10 cellular contexts compared by ENCODE assay signal in the genomic region with DNA sequence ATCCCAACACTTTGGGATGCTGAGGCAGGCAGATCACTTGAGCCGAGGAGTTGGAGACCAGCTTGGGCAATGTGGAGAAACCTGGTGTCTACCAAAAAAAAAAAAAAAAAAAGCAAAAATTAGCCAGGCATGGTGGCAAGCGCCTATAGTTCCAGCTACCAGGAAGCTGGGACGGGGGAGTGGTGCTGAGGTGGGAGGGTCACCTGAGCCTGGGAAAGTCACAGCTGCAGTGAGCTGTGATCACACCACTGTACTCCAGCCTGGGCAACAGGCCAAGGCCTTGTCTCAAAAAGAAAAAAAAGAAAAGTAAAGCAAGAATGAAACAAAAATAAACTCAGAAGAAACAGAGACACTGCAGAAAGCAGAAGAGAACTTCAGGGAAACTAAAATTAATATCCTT.
DNase-seq lines count a peak whose midpoint lies in the region; TF ChIP-seq lines count a peak whose summit lies in the region.
"Had no signal": no experiment of that assay in that cellular context is flagged by ENCODE, and none has a peak within 500 bp of the region (broad histone marks: within the 10 kb centered on the region; RNA-seq: fewer than 3 reads in every experiment).

No MANE protein-coding gene starts in this region.

- no peaks in the 10 kb centered on the region for H3K27me3 Mint-ChIP-seq in nephron progenitor cell (ENCODE audit: low read depth, poor library complexity)

- H3K4me1 Mint-ChIP-seq in nephron progenitor cell = peaks cover 22% of the 10 kb centered on the region

- H3K27ac Mint-ChIP-seq in nephron progenitor cell = peak overlapping the region; percentile 58

- TF ChIP-seq CTCF in choroid plexus epithelial cell (conservative IDR thresholded peaks at IDR 0.05; ENCODE audit: low read depth, low read length) = no peak
- TF ChIP-seq CTCF in nephron progenitor cell (IDR thresholded peaks at IDR 0.05) = no peak

- peaks cover 57% of the 10 kb centered on the region for H3K36me3 Mint-ChIP-seq in nephron progenitor cell (ENCODE audit: low read depth)

- DNase-seq in NCI-H2107 treated with DMSO at 0.1 percent for 48 hours (lab: John Stamatoyannopoulos, UW; ENCODE audit: unreplicated experiment) = peak; percentile 11
- DNase-seq in NCI-H2107 (lab: John Stamatoyannopoulos, UW) = no peak
- DNase-seq in NAMALWA (ENCODE audit: low spot score) = peak; percentile 47
- peak; percentile 59 for DNase-seq in choroid plexus epithelial cell (ENCODE audit: low read depth)
- DNase-seq in nephron progenitor cell = peak; percentile 10
- DNase-seq in medulla oblongata (ENCODE audit: extremely low spot score) = no peak
- no peak for DNase-seq in stimulated activated CD4-positive, alpha-beta T cell treated with anti-CD3 and anti-CD28 coated beads, Interleukin-4, amount 100 ng/mL, for 1 hour
- DNase-seq in SKM-1 (lab: John Stamatoyannopoulos, UW; ENCODE audit: unreplicated experiment) = no peak
- DNase-seq: ACHN; central memory CD4-positive, alpha-beta T cell had no signal

- H3K4me3 Mint-ChIP-seq in nephron progenitor cell = no peak overlapping the region

- no peaks in the 10 kb centered on the region for H3K9me3 Mint-ChIP-seq in nephron progenitor cell

- no peak overlapping the region for H3K4me3 ChIP-seq in choroid plexus epithelial cell (ENCODE audit: low read depth, low read length)

Comparison
In these comparisons a context has a peak if more than half of its experiments do, and no peak if none do; other contexts are left out.
1. DNase-seq: peak in NCI-H2107 treated with DMSO at 0.1 percent for 48 hours (single experiment), NAMALWA (single experiment), choroid plexus epithelial cell (single experiment) and nephron progenitor cell (single experiment); none in NCI-H2107 (single experiment), medulla oblongata (single experiment), stimulated activated CD4-positive, alpha-beta T cell treated with anti-CD3 and anti-CD28 coated beads, Interleukin-4, amount 100 ng/mL, for 1 hour (single experiment) and SKM-1 (single experiment).